ENCODE assay signal across 2 cellular contexts in genomic region chr2:98452396-98453027, GRCh38.
TF ChIP-seq lines count a peak whose summit lies in the region.

No MANE protein-coding gene starts in this region.

TF ChIP-seq in GM12878, 131 proteins besides CTCF, POLR2A, EP300 and RAD21:
- no peak for TF ChIP-seq FOXM1 (IDR thresholded peaks at IDR 0.05; ENCODE audit: low read depth, low read length)
- no peak for TF ChIP-seq RBBP5 (conservative IDR thresholded peaks at IDR 0.05)
- TF ChIP-seq JUNB (IDR thresholded peaks at IDR 0.05): 0 out of 2 replicates have a peak, but pooled peaks have one; percentile 17
- no peak for TF ChIP-seq RAD51 (IDR thresholded peaks at IDR 0.05)
- no peak for TF ChIP-seq BCL11A (IDR thresholded peaks at IDR 0.05; ENCODE audit: low read depth, low read length)
- TF ChIP-seq CHD4 (IDR thresholded peaks at IDR 0.05): no peak
- no peak for TF ChIP-seq BCLAF1 (IDR thresholded peaks at IDR 0.05)
- no peak for TF ChIP-seq ATF3 (IDR thresholded peaks at IDR 0.05; ENCODE audit: borderline replicate concordance, extremely low read depth, low read depth, low read length)
- no peak for TF ChIP-seq TARDBP (IDR thresholded peaks at IDR 0.05; ENCODE audit: borderline replicate concordance)
- no peak for TF ChIP-seq KAT2A (conservative IDR thresholded peaks at IDR 0.05; ENCODE audit: control insufficient read depth, low read depth, low read length)
- no peak for TF ChIP-seq FOS (IDR thresholded peaks at IDR 0.05; ENCODE audit: borderline replicate concordance, extremely low read depth, insufficient read length)
- no peak for TF ChIP-seq BHLHE40 (IDR thresholded peaks at IDR 0.05; ENCODE audit: borderline replicate concordance in 1 of 2, low read depth in 2 of 2, low read length in 1 of 2)
- 0 out of 2 replicates have a peak, but pooled peaks have one; percentile 12 for TF ChIP-seq IKZF1 (conservative IDR thresholded peaks at IDR 0.05)
- TF ChIP-seq CREM (IDR thresholded peaks at IDR 0.05; ENCODE audit: low read depth): no peak
- TF ChIP-seq CHD2 (IDR thresholded peaks at IDR 0.05; ENCODE audit: borderline replicate concordance, low read depth, low read length): no peak

TF ChIP-seq in HEK293T, 16 proteins besides CTCF, POLR2A, EP300 and RAD21 (continued from another document):
- no peak for TF ChIP-seq HDGF (IDR thresholded peaks at IDR 0.05; ENCODE audit: borderline replicate concordance)
- no peak for TF ChIP-seq LEF1 (IDR thresholded peaks at IDR 0.05; ENCODE audit: borderline replicate concordance)
- no peak for TF ChIP-seq NFRKB (IDR thresholded peaks at IDR 0.05)
- no peak for TF ChIP-seq CTBP1 (IDR thresholded peaks at IDR 0.05; ENCODE audit: borderline replicate concordance)
- no peak for TF ChIP-seq ZNF384 (IDR thresholded peaks at IDR 0.05)
- TF ChIP-seq FOXA1 (IDR thresholded peaks at IDR 0.05): no peak
- no peak for TF ChIP-seq FOXM1 (IDR thresholded peaks at IDR 0.05; ENCODE audit: borderline replicate concordance)
- TF ChIP-seq BHLHE40 (IDR thresholded peaks at IDR 0.05; ENCODE audit: borderline replicate concordance): no peak
- no peak for TF ChIP-seq TARDBP (IDR thresholded peaks at IDR 0.05)
- TF ChIP-seq SUZ12 (IDR thresholded peaks at IDR 0.05): no peak
